Comparison of ENCODE assay signal across 1 cellular context in the genomic region with DNA sequence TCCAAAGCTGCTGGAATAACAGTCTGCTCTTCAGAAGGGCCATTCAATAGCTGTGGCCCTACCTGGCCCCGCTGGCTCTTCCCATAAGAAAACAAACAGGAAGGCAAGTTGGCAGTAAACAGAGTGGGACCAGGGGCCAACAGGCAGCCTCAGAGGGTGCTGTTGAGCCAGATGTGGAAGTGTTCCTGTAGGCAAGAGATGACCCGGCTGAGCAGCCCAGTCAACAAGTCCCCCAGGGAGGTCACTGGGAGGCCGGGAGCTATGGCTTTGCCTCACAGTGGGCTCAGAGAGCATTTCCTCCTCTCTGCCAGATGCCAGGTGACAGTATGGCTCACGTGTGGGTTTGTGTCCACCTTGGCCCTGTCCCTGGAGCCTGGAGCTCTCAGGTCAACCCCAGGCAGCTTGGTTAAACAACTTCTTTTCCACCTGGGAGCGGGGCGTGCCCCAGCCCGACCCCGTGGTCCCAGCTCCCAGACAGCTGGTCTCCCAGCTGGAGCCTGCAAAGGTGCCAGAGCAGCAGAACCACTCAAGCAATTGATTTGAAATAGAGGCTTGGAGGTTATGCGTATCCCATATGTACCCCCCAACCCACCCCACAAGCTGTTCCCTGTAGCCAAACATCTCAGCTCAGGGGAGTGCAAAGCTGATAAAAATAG.
TF ChIP-seq lines count a peak whose summit lies in the region.

No MANE protein-coding gene starts in this region.

TF ChIP-seq in HepG2, 621 proteins besides CTCF, POLR2A, EP300 and RAD21 (continued from another document):
- TF ChIP-seq, protein P1, sequence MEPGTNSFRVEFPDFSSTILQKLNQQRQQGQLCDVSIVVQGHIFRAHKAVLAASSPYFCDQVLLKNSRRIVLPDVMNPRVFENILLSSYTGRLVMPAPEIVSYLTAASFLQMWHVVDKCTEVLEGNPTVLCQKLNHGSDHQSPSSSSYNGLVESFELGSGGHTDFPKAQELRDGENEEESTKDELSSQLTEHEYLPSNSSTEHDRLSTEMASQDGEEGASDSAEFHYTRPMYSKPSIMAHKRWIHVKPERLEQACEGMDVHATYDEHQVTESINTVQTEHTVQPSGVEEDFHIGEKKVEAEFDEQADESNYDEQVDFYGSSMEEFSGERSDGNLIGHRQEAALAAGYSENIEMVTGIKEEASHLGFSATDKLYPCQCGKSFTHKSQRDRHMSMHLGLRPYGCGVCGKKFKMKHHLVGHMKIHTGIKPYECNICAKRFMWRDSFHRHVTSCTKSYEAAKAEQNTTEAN (CRISPR knock-in tag; conservative IDR thresholded peaks at IDR 0.05) = no peak
- TF ChIP-seq ZKSCAN1 (IDR thresholded peaks at IDR 0.05; ENCODE audit: low read length) (no peak), RXRB (CRISPR knock-in tag; IDR thresholded peaks at IDR 0.05; ENCODE audit: borderline replicate concordance) (peak; percentile 61; the same call in 1 of the 2 replicates), SMAD1 (CRISPR knock-in tag; IDR thresholded peaks at IDR 0.05; ENCODE audit: borderline replicate concordance, low read depth) (no peak), MED1 (CRISPR knock-in tag; IDR thresholded peaks at IDR 0.05) (0 out of 2 replicates have a peak, but pooled peaks have one; percentile 10), MTA3 (CRISPR knock-in tag; IDR thresholded peaks at IDR 0.05) (no peak), ZNF143 (CRISPR knock-in tag; IDR thresholded peaks at IDR 0.05) (no peak), BHLHE40 (IDR thresholded peaks at IDR 0.05; ENCODE audit: low read length) (no peak), ZNF337 (CRISPR knock-in tag; IDR thresholded peaks at IDR 0.05; ENCODE audit: borderline replicate concordance, low read depth) (no peak), FOXO1 (CRISPR knock-in tag; IDR thresholded peaks at IDR 0.05) (peak; percentile 43; the same call in 1 of the 2 replicates), ZNF329 (CRISPR knock-in tag; IDR thresholded peaks at IDR 0.05; ENCODE audit: low read depth) (no peak), ZNF225 (CRISPR knock-in tag; IDR thresholded peaks at IDR 0.05) (no peak), SAP130 (CRISPR knock-in tag; IDR thresholded peaks at IDR 0.05; ENCODE audit: low read depth) (peak; percentile 60; the same call in 1 of the 2 replicates), ATM (IDR thresholded peaks at IDR 0.05; ENCODE audit: borderline replicate concordance) (no peak), ZNF251 (CRISPR knock-in tag; IDR thresholded peaks at IDR 0.05) (no peak), AKAP8 (CRISPR knock-in tag; IDR thresholded peaks at IDR 0.05) (0 out of 2 replicates have a peak, but pooled peaks have one; percentile 35)
- TF ChIP-seq, protein P2, sequence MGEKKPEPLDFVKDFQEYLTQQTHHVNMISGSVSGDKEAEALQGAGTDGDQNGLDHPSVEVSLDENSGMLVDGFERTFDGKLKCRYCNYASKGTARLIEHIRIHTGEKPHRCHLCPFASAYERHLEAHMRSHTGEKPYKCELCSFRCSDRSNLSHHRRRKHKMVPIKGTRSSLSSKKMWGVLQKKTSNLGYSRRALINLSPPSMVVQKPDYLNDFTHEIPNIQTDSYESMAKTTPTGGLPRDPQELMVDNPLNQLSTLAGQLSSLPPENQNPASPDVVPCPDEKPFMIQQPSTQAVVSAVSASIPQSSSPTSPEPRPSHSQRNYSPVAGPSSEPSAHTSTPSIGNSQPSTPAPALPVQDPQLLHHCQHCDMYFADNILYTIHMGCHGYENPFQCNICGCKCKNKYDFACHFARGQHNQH (CRISPR knock-in tag; IDR thresholded peaks at IDR 0.05) = 0 out of 2 replicates have a peak, but pooled peaks have one; percentile 50
- TF ChIP-seq, protein P3, sequence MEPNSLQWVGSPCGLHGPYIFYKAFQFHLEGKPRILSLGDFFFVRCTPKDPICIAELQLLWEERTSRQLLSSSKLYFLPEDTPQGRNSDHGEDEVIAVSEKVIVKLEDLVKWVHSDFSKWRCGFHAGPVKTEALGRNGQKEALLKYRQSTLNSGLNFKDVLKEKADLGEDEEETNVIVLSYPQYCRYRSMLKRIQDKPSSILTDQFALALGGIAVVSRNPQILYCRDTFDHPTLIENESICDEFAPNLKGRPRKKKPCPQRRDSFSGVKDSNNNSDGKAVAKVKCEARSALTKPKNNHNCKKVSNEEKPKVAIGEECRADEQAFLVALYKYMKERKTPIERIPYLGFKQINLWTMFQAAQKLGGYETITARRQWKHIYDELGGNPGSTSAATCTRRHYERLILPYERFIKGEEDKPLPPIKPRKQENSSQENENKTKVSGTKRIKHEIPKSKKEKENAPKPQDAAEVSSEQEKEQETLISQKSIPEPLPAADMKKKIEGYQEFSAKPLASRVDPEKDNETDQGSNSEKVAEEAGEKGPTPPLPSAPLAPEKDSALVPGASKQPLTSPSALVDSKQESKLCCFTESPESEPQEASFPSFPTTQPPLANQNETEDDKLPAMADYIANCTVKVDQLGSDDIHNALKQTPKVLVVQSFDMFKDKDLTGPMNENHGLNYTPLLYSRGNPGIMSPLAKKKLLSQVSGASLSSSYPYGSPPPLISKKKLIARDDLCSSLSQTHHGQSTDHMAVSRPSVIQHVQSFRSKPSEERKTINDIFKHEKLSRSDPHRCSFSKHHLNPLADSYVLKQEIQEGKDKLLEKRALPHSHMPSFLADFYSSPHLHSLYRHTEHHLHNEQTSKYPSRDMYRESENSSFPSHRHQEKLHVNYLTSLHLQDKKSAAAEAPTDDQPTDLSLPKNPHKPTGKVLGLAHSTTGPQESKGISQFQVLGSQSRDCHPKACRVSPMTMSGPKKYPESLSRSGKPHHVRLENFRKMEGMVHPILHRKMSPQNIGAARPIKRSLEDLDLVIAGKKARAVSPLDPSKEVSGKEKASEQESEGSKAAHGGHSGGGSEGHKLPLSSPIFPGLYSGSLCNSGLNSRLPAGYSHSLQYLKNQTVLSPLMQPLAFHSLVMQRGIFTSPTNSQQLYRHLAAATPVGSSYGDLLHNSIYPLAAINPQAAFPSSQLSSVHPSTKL (CRISPR knock-in tag; IDR thresholded peaks at IDR 0.05) = peak; percentile 60; the same call in 1 of the 2 replicates
- TF ChIP-seq, protein P4, sequence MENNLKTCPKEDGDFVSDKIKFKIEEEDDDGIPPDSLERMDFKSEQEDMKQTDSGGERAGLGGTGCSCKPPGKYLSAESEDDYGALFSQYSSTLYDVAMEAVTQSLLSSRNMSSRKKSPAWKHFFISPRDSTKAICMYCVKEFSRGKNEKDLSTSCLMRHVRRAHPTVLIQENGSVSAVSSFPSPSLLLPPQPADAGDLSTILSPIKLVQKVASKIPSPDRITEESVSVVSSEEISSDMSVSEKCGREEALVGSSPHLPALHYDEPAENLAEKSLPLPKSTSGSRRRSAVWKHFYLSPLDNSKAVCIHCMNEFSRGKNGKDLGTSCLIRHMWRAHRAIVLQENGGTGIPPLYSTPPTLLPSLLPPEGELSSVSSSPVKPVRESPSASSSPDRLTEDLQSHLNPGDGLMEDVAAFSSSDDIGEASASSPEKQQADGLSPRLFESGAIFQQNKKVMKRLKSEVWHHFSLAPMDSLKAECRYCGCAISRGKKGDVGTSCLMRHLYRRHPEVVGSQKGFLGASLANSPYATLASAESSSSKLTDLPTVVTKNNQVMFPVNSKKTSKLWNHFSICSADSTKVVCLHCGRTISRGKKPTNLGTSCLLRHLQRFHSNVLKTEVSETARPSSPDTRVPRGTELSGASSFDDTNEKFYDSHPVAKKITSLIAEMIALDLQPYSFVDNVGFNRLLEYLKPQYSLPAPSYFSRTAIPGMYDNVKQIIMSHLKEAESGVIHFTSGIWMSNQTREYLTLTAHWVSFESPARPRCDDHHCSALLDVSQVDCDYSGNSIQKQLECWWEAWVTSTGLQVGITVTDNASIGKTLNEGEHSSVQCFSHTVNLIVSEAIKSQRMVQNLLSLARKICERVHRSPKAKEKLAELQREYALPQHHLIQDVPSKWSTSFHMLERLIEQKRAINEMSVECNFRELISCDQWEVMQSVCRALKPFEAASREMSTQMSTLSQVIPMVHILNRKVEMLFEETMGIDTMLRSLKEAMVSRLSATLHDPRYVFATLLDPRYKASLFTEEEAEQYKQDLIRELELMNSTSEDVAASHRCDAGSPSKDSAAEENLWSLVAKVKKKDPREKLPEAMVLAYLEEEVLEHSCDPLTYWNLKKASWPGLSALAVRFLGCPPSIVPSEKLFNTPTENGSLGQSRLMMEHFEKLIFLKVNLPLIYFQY (CRISPR knock-in tag; IDR thresholded peaks at IDR 0.05; ENCODE audit: borderline replicate concordance) = no peak; the same call in 1 of the 2 replicates
- TF ChIP-seq, protein P5, sequence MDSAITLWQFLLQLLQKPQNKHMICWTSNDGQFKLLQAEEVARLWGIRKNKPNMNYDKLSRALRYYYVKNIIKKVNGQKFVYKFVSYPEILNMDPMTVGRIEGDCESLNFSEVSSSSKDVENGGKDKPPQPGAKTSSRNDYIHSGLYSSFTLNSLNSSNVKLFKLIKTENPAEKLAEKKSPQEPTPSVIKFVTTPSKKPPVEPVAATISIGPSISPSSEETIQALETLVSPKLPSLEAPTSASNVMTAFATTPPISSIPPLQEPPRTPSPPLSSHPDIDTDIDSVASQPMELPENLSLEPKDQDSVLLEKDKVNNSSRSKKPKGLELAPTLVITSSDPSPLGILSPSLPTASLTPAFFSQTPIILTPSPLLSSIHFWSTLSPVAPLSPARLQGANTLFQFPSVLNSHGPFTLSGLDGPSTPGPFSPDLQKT (CRISPR knock-in tag; IDR thresholded peaks at IDR 0.05; ENCODE audit: borderline replicate concordance) = no peak
